Comparison of ENCODE assay signal across 1 cellular context in the genomic region with DNA sequence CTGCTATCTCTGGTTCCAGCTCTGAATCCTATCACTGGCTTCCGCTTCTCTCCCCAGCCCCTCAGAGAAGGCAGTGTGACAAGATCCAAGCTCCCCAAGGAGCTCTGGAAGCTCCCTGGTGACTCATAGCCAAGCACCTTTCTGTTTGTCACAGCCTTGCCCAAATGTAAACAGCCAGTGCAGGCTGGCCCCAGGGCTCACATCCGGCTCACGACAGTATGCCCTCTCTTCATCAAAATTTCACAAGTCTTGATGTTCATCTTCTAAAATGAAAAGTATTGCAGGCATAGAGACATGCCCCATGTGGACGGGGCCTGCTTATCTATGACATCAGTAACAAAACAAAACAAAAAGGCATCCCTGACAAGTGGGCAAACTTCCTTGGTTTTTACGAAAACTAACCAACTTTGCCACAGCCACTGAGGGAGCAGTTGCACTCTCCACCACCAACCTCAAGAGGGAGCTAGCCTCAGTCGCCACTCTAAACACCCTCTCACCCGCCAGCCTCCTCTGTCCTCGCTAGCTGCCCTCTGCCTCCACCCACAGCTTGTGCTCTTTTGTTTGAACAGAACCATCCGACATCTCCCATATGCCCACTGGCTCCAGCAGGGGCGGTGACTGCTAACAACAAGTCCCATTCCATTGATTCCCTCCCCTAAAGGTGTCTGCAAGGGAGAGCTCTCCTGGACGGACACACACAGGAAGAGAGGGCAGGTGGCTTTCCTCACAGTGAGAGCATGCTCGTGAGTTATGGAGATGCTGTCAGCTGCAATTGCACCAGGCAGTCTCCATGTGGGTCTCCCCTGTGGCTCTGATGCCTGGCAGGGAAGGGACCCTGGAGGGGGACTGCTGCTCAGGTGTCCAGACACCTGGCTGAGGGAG.
TF ChIP-seq lines count a peak whose summit lies in the region.

No MANE protein-coding gene starts in this region.

TF ChIP-seq in HepG2, 621 proteins besides CTCF, POLR2A, EP300 and RAD21 (continued from another document):
- TF ChIP-seq RNF2 (conservative IDR thresholded peaks at IDR 0.05; ENCODE audit: low read depth): 0 out of 2 replicates have a peak, but pooled peaks have one; percentile 50
TF ChIP-seq in HepG2: peak in this region for 100.
